Comparison of ENCODE assay signal across 18 cellular contexts in genomic region chr16:13554020-13554419, GRCh38.
DNase-seq lines count a peak whose midpoint lies in the region; ATAC-seq, FAIRE-seq and TF ChIP-seq lines count a peak whose summit lies in the region.
"Had no signal": no experiment of that assay in that cellular context is flagged by ENCODE, and none has a peak within 500 bp of the region (broad histone marks: within the 10 kb centered on the region; RNA-seq: fewer than 3 reads in every experiment).

No MANE protein-coding gene starts in this region.

- H2AFZ ChIP-seq in K562 (ENCODE audit: low read depth, low read length), result no peak overlapping the region

- no peaks in the 10 kb centered on the region for H3K4me1 ChIP-seq in K562 (replicated peaks in 1 of 2; ENCODE audit: control insufficient read depth in 2 of 2, insufficient read depth in 2 of 2, low read length in 2 of 2)
- H3K4me1 ChIP-seq: Caco-2 had no signal

- intact Hi-C loops in K562 (cut with micrococcal nuclease), result no loop called here
- intact Hi-C loops in activated T-helper 2 cell treated with anti-CD3 and anti-CD28 coated beads, Interferon-gamma antibody, Interleukin-2, Interleukin-4, amounts not matched to agents 10 μg/mL and 5 μg/mL and 100 μg/mL, durations not matched to agents 14 hours and 24 hours and 36 hours (cut with micrococcal nuclease), result no loop called here
- intact Hi-C loops in activated CD4-positive, alpha-beta T cell treated with anti-CD3 and anti-CD28 coated beads for 36 hours (cut with DNase I, micrococcal nuclease), result no loop called here

- POLR2A ChIA-PET in K562 (lab: Yijun Ruan, JAX), result no interaction called here
- POLR2A ChIA-PET in activated CD4-positive, alpha-beta T cell treated with anti-CD3 and anti-CD28 coated beads for 36 hours (lab: Charles Lee), result no interaction called here

- H3K9ac ChIP-seq in K562 (ENCODE audit: insufficient read depth in 1 of 2, low read depth in 2 of 2, low read length in 2 of 2), result no peak overlapping the region
- H3K9ac ChIP-seq: KMS-11 had no signal

- FAIRE-seq in K562 (lab: Jason Lieb, UNC), result no peak

- no peaks in the 10 kb centered on the region for H3K4me1 Mint-ChIP-seq in activated T-helper 2 cell treated with anti-CD3 and anti-CD28 coated beads, Interferon-gamma antibody, Interleukin-2, Interleukin-4, amounts not matched to agents 10 μg/mL and 5 μg/mL and 100 μg/mL, durations not matched to agents 14 hours and 24 hours and 36 hours (ENCODE audit: low read depth)
- H3K4me1 Mint-ChIP-seq in activated CD4-positive, alpha-beta T cell treated with anti-CD3 and anti-CD28 coated beads for 36 hours, result no peaks in the 10 kb centered on the region
- H3K4me1 Mint-ChIP-seq: CD8-positive, alpha-beta memory T cell had no signal

- DNase-seq in NCI-H2171 treated with DMSO at 0.1 percent for 48 hours (lab: John Stamatoyannopoulos, UW), result peak; percentile 1
- DNase-seq in NCI-H2171 (lab: John Stamatoyannopoulos, UW), result no peak
- peak; percentile 7 for DNase-seq in NCI-H82 treated with DMSO at 0.1 percent for 48 hours (lab: John Stamatoyannopoulos, UW; ENCODE audit: unreplicated experiment)
- peak; percentile 5 to 39 (median 37) for DNase-seq in K562 (ENCODE audit: extremely low read depth in 1 of 4, low spot score in 3 of 4)
- DNase-seq in activated T-helper 2 cell treated with anti-CD3 and anti-CD28 coated beads, Interferon-gamma antibody, Interleukin-2, Interleukin-4, amounts not matched to agents 10 μg/mL and 5 μg/mL and 100 μg/mL, durations not matched to agents 14 hours and 24 hours and 36 hours (ENCODE audit: low spot score), result no peak
- DNase-seq in iPS-NIHi11 (ENCODE audit: low spot score), result no peak
- no peak for DNase-seq in NCI-H524 (lab: John Stamatoyannopoulos, UW)
- DNase-seq in activated CD4-positive, alpha-beta T cell treated with anti-CD3 and anti-CD28 coated beads for 36 hours, result no peak
- DNase-seq: AML-193; Caco-2; CD8-positive, alpha-beta memory T cell; DMS53; GF-D8; H7; IMR-90 had no signal

- H3K4me2 ChIP-seq in K562 (ENCODE audit: insufficient read depth, low read length), result no peak overlapping the region
- H3K4me2 ChIP-seq: KMS-11 had no signal

- ATAC-seq in K562, result no peak
- no peak for ATAC-seq in activated CD4-positive, alpha-beta T cell treated with anti-CD3 and anti-CD28 coated beads for 36 hours

- no peaks in the 10 kb centered on the region for H3K9me1 ChIP-seq in K562 (ENCODE audit: control insufficient read depth, insufficient read depth, low read length)

- peaks cover 0 to 7% of the 10 kb centered on the region in 2 experiments; a peak in 3 of 5 replicates for H3K27me3 ChIP-seq in K562 (ENCODE audit: control insufficient read depth in 2 of 2, insufficient read depth in 2 of 2, low read length in 2 of 2)

- no peak overlapping the region for H3K4me3 Mint-ChIP-seq in activated T-helper 2 cell treated with anti-CD3 and anti-CD28 coated beads, Interferon-gamma antibody, Interleukin-2, Interleukin-4, amounts not matched to agents 10 μg/mL and 5 μg/mL and 100 μg/mL, durations not matched to agents 14 hours and 24 hours and 36 hours (ENCODE audit: low read depth)
- no peak overlapping the region for H3K4me3 Mint-ChIP-seq in activated CD4-positive, alpha-beta T cell treated with anti-CD3 and anti-CD28 coated beads for 36 hours
- H3K4me3 Mint-ChIP-seq: CD8-positive, alpha-beta memory T cell had no signal

- TF ChIP-seq CTCF in K562 (IDR thresholded peaks at IDR 0.05 in 2 of 3, conservative IDR thresholded peaks at IDR 0.05 in 1 of 3; ENCODE audit: insufficient read depth in 2 of 3, low read depth in 1 of 3, low read length in 3 of 3), result no peak

- TF ChIP-seq RAD21 in K562 (CRISPR knock-in tag; conservative IDR thresholded peaks at IDR 0.05 in 1 of 2, IDR thresholded peaks at IDR 0.05 in 1 of 2), result no peak

- no peak overlapping the region for H3K4me3 ChIP-seq in K562

- no peak for TF ChIP-seq EP300 in K562 (IDR thresholded peaks at IDR 0.05; ENCODE audit: low read length)

- no TSS peak for BruUV-seq in K562 (replicated peaks; lab: Mats Ljungman, UMichigan)

- no peaks in the 10 kb centered on the region for H3K9me3 ChIP-seq in K562 (replicated peaks; ENCODE audit: control insufficient read depth, insufficient read depth, low read depth, low read length)
- H3K9me3 ChIP-seq: Caco-2 had no signal

- no peaks in the 10 kb centered on the region for H4K20me1 ChIP-seq in K562 (replicated peaks; ENCODE audit: control insufficient read depth, insufficient read depth, low read length)

- no peak overlapping the region for H3K27ac ChIP-seq in K562 (ENCODE audit: extremely low read depth, low read depth, low read length)
- H3K27ac ChIP-seq: 22Rv1, C4-2B, KMS-11 had no signal

- H3K9me3 Mint-ChIP-seq in activated T-helper 2 cell treated with anti-CD3 and anti-CD28 coated beads, Interferon-gamma antibody, Interleukin-2, Interleukin-4, amounts not matched to agents 10 μg/mL and 5 μg/mL and 100 μg/mL, durations not matched to agents 14 hours and 24 hours and 36 hours, result peaks cover 11% of the 10 kb centered on the region
- H3K9me3 Mint-ChIP-seq in activated CD4-positive, alpha-beta T cell treated with anti-CD3 and anti-CD28 coated beads for 36 hours (ENCODE audit: low read depth), result peaks cover 5% of the 10 kb centered on the region

- TF ChIP-seq POLR2A in K562 (conservative IDR thresholded peaks at IDR 0.05), result no peak

- H3K27ac Mint-ChIP-seq in activated T-helper 2 cell treated with anti-CD3 and anti-CD28 coated beads, Interferon-gamma antibody, Interleukin-2, Interleukin-4, amounts not matched to agents 10 μg/mL and 5 μg/mL and 100 μg/mL, durations not matched to agents 14 hours and 24 hours and 36 hours, result no peak overlapping the region
- no peak overlapping the region for H3K27ac Mint-ChIP-seq in activated CD4-positive, alpha-beta T cell treated with anti-CD3 and anti-CD28 coated beads for 36 hours

- CTCF ChIA-PET in K562 (lab: Yijun Ruan, JAX; ENCODE audit: low intra/inter-chr PET ratio), result no interaction called here
- CTCF ChIA-PET in activated CD4-positive, alpha-beta T cell treated with anti-CD3 and anti-CD28 coated beads for 36 hours (lab: Charles Lee), result no interaction called here

- H3K36me3 Mint-ChIP-seq in activated T-helper 2 cell treated with anti-CD3 and anti-CD28 coated beads, Interferon-gamma antibody, Interleukin-2, Interleukin-4, amounts not matched to agents 10 μg/mL and 5 μg/mL and 100 μg/mL, durations not matched to agents 14 hours and 24 hours and 36 hours (ENCODE audit: low read depth), result no peaks in the 10 kb centered on the region
- H3K36me3 Mint-ChIP-seq in activated CD4-positive, alpha-beta T cell treated with anti-CD3 and anti-CD28 coated beads for 36 hours (ENCODE audit: low read depth), result no peaks in the 10 kb centered on the region
- H3K36me3 Mint-ChIP-seq: CD8-positive, alpha-beta memory T cell had no signal

- H3K79me2 ChIP-seq in K562 (ENCODE audit: control insufficient read depth, insufficient read depth, low read length), result no peaks in the 10 kb centered on the region

- no peaks in the 10 kb centered on the region for H3K27me3 Mint-ChIP-seq in activated T-helper 2 cell treated with anti-CD3 and anti-CD28 coated beads, Interferon-gamma antibody, Interleukin-2, Interleukin-4, amounts not matched to agents 10 μg/mL and 5 μg/mL and 100 μg/mL, durations not matched to agents 14 hours and 24 hours and 36 hours (ENCODE audit: low read depth)
- H3K27me3 Mint-ChIP-seq in activated CD4-positive, alpha-beta T cell treated with anti-CD3 and anti-CD28 coated beads for 36 hours, result peaks cover 2% of the 10 kb centered on the region
- H3K27me3 Mint-ChIP-seq: CD8-positive, alpha-beta memory T cell had no signal

- no peaks in the 10 kb centered on the region for H3K36me3 ChIP-seq in K562 (ENCODE audit: control insufficient read depth, insufficient read depth, low read length)

- in situ Hi-C loops in K562 (cut with MboI), result no loop called here

TF ChIP-seq in K562, 482 proteins besides CTCF, POLR2A, EP300 and RAD21:
- TF ChIP-seq NFYB (IDR thresholded peaks at IDR 0.05; ENCODE audit: extremely low read depth, insufficient read length) (peak; percentile 52), ZNF561 (CRISPR knock-in tag; conservative IDR thresholded peaks at IDR 0.05) (no peak)
TF ChIP-seq in K562: peak in this region for 1.

Comparison
In these comparisons a context has a peak if more than half of its experiments do, and no peak if none do; other contexts are left out.
1. DNase-seq: peak in NCI-H2171 treated with DMSO at 0.1 percent for 48 hours (single experiment), NCI-H82 treated with DMSO at 0.1 percent for 48 hours (single experiment) and K562 (4 of 4); none in NCI-H2171 (single experiment), activated T-helper 2 cell treated with anti-CD3 and anti-CD28 coated beads, Interferon-gamma antibody, Interleukin-2, Interleukin-4, amounts not matched to agents 10 μg/mL and 5 μg/mL and 100 μg/mL, durations not matched to agents 14 hours and 24 hours and 36 hours (single experiment), iPS-NIHi11 (single experiment), NCI-H524 (0 of 2) and activated CD4-positive, alpha-beta T cell treated with anti-CD3 and anti-CD28 coated beads for 36 hours (single experiment).